ENCODE assay signal across 3 cellular contexts in the genomic region with DNA sequence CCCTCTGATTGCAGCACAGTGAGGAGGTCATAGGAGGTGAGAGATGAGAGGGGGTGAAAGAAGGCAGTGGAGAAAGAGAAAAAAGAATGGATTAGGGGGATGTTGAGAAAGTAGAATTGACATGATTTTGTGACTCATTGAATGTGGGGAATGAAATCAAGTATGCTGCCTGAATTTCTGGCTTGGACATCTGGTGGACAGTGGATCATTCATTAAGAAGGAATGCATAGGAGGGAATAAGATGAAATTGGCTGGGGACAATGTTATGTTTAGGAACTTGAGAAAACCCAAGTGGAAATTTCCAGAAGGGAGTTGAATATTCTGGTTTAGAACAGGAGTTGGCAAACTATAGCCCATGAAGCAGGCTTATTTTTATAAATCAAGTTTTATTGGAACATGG. TPM values are rescaled to one million over a fixed set of nuclear protein-coding genes. Genes with fewer than 3 reads are reported as not detected.
"Had no signal": no experiment of that assay in that cellular context is flagged by ENCODE, and none has a peak within 500 bp of the region (broad histone marks: within the 10 kb centered on the region; RNA-seq: fewer than 3 reads in every experiment).

No MANE protein-coding gene starts in this region.

RNA-seq across cellular contexts. Expression of a gene that starts 7.0 kb away (rescaled TPM):
- total RNA-seq: HT-29, HT1080 had no signal
- polyA plus RNA-seq: K562 had no signal
